Comparison of ENCODE assay signal across 9 cellular contexts in the genomic region with DNA sequence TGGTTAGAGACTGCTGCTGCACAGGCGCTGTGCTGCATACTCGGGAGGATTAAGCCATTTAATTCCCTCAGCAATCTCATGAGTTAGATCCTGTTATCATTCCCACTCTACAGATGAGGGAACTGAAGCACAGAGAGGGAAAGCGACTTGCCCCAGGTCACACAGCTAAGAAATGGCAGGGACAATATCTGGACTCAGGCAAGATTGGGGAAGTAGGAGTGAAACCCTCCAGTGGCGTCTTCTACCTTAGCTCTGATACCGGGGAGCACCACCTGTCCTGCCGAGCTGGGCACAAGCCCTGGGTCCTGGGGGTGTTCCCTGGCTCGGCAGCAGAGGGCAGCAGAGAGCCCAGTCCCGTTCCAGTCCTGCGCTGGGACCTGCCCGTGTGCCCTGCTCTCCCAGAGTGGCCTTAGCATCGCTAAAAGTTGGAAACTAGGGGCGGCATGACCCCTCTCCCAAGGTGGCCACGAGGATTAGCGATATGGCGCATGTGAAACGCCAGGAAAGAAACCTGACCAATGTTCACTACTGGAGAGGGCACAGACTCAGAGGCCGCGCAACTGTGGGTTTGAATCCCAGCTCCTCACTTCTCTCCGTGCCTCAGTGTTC. TPM values are rescaled to one million over a fixed set of nuclear protein-coding genes. Genes with fewer than 3 reads are reported as not detected.
DNase-seq lines count a peak whose midpoint lies in the region; ATAC-seq lines count a peak whose summit lies in the region.
"Had no signal": no experiment of that assay in that cellular context is flagged by ENCODE, and none has a peak within 500 bp of the region (broad histone marks: within the 10 kb centered on the region; RNA-seq: fewer than 3 reads in every experiment).

No MANE protein-coding gene starts in this region.

- peaks cover 0 to 2% (median 0%) of the 10 kb centered on the region in 8 donors for H3K9me3 Mint-ChIP-seq in CD4-positive, alpha-beta memory T cell
- H3K9me3 Mint-ChIP-seq in stimulated activated memory B cell treated with anti-CD40 and anti-IgM and Interleukin-4, amounts not matched to agents 10 μg/mL and 1 μg/mL and 100 μg/mL, for 72 hours: peaks cover 5% of the 10 kb centered on the region

- DNase-seq in CD4-positive, alpha-beta memory T cell: peak; percentile 70 to 79 (median 74)
- DNase-seq in HCEC 1CT (peak; percentile 39), NCI-H69 (lab: John Stamatoyannopoulos, UW) (peak; percentile 65), mucosa of gallbladder (ENCODE audit: low spot score) (peak; percentile 76)
- peak; percentile 90 to 91 for DNase-seq in activated CD4-positive, alpha-beta T cell treated with anti-CD3 and anti-CD28 coated beads, Interleukin-2, amount 50 U/mL, for 48 hours
- DNase-seq in effector CD8-positive, alpha-beta T cell (lab: John Stamatoyannopoulos, UW): peak; percentile 64

- POLR2A ChIA-PET in CD4-positive, alpha-beta memory T cell (lab: Charles Lee; ENCODE audit: partially characterized antibody): interaction anchor here (0.8 to 2.6 kb wide), 6 partner anchors 9 to 119 kb away, joined by 3 to 12 read pairs (median 6); no protein-coding TSS in a partner anchor

- H3K27me3 ChIP-seq in CD4-positive, alpha-beta memory T cell (ENCODE audit: insufficient read depth, low read length): peaks cover 10% of the 10 kb centered on the region

- H3K4me1 Mint-ChIP-seq in CD4-positive, alpha-beta memory T cell: peaks cover 12 to 42% (median 23%) of the 10 kb centered on the region in 4 donors
- peaks cover 41% of the 10 kb centered on the region for H3K4me1 Mint-ChIP-seq in stimulated activated memory B cell treated with anti-CD40 and anti-IgM and Interleukin-4, amounts not matched to agents 10 μg/mL and 1 μg/mL and 100 μg/mL, for 72 hours

- no peak overlapping the region for H3K4me3 ChIP-seq in CD4-positive, alpha-beta memory T cell (ENCODE audit: low read length in 2 of 2)

- H3K36me3 ChIP-seq in CD4-positive, alpha-beta memory T cell (ENCODE audit: insufficient read depth, low read length): no peaks in the 10 kb centered on the region

- intact Hi-C loops in CD4-positive, alpha-beta memory T cell (cut with micrococcal nuclease): loop anchor here (1.0 kb wide), 3 partner anchors 9 to 119 kb away; no protein-coding TSS in a partner anchor

- peak overlapping the region in 2 of 7 donors; percentile 53 to 58 for H3K27ac Mint-ChIP-seq in CD4-positive, alpha-beta memory T cell
- no peak overlapping the region for H3K27ac Mint-ChIP-seq in stimulated activated memory B cell treated with anti-CD40 and anti-IgM and Interleukin-4, amounts not matched to agents 10 μg/mL and 1 μg/mL and 100 μg/mL, for 72 hours

- CTCF ChIA-PET in CD4-positive, alpha-beta memory T cell (lab: Charles Lee; ENCODE audit: partially characterized antibody): interaction anchor here (0.6 to 5.3 kb wide), 28 partner anchors 8 to 504 kb away, joined by 3 to 132 read pairs (median 5); partner anchors contain the start of genes KDELR1, RPL18, RUVBL2 and SPACA4

- H3K27me3 Mint-ChIP-seq in CD4-positive, alpha-beta memory T cell: peaks cover 7 to 17% of the 10 kb centered on the region in 2 donors
- H3K27me3 Mint-ChIP-seq in stimulated activated memory B cell treated with anti-CD40 and anti-IgM and Interleukin-4, amounts not matched to agents 10 μg/mL and 1 μg/mL and 100 μg/mL, for 72 hours: peaks cover 54% of the 10 kb centered on the region

- H3K27ac ChIP-seq in CD4-positive, alpha-beta memory T cell (ENCODE audit: low read depth, low read length): no peak overlapping the region

- peaks cover 40% of the 10 kb centered on the region for H3K4me1 ChIP-seq in CD4-positive, alpha-beta memory T cell (ENCODE audit: insufficient read depth, low read length)

- no peaks in the 10 kb centered on the region for H3K36me3 Mint-ChIP-seq in CD4-positive, alpha-beta memory T cell
- peaks cover 12% of the 10 kb centered on the region for H3K36me3 Mint-ChIP-seq in stimulated activated memory B cell treated with anti-CD40 and anti-IgM and Interleukin-4, amounts not matched to agents 10 μg/mL and 1 μg/mL and 100 μg/mL, for 72 hours

- peak; percentile 76 for ATAC-seq in stimulated activated memory B cell treated with anti-CD40 and anti-IgM and Interleukin-4, amounts not matched to agents 10 μg/mL and 1 μg/mL and 100 μg/mL, for 72 hours
- no peak for ATAC-seq in HG02588 (IDR thresholded peaks at IDR 0.05; ENCODE audit: unreplicated experiment)

- peak overlapping the region in 4 of 8 donors; percentile 20 to 33 (median 25) for H3K4me3 Mint-ChIP-seq in CD4-positive, alpha-beta memory T cell
- H3K4me3 Mint-ChIP-seq in stimulated activated memory B cell treated with anti-CD40 and anti-IgM and Interleukin-4, amounts not matched to agents 10 μg/mL and 1 μg/mL and 100 μg/mL, for 72 hours: no peak overlapping the region

- no peaks in the 10 kb centered on the region for H3K9me3 ChIP-seq in CD4-positive, alpha-beta memory T cell (ENCODE audit: control insufficient read depth in 1 of 2, low read length in 2 of 2)

RNA-seq across cellular contexts. Expression of gene CYTH2, which starts 20.5 kb away (rescaled TPM):
- total RNA-seq in CD4-positive, alpha-beta memory T cell: 10 to 100 TPM; 74.9 to 89.0 TPM
- polyA plus RNA-seq in CD4-positive, alpha-beta memory T cell: 10 to 100 TPM; 30.1 to 31.3 TPM
- 141 TPM for total RNA-seq in mucosa of gallbladder

RNA-seq across cellular contexts. Expression of gene LMTK3, which starts 21.9 kb away (rescaled TPM):
- 10 to 100 TPM; 18.5 to 20.6 TPM for total RNA-seq in CD4-positive, alpha-beta memory T cell
- under 1 TPM in 1 of 2 donors, not detected in 1; 0.17 TPM for polyA plus RNA-seq in CD4-positive, alpha-beta memory T cell
- 21.0 TPM for total RNA-seq in mucosa of gallbladder
- total RNA-seq: subcutaneous adipose tissue had no signal

RNA-seq across cellular contexts. Expression of gene KCNJ14, which starts 34.3 kb away (rescaled TPM):
- 1 to 10 TPM; 2.5 to 3.6 TPM for total RNA-seq in CD4-positive, alpha-beta memory T cell
- polyA plus RNA-seq in CD4-positive, alpha-beta memory T cell: under 1 TPM; 0.18 to 0.22 TPM
- 1.0 TPM for total RNA-seq in mucosa of gallbladder

RNA-seq across cellular contexts. Expression of gene GRWD1, which starts 43.9 kb away (rescaled TPM):
- total RNA-seq in CD4-positive, alpha-beta memory T cell: 10 to 100 TPM; 36.2 to 39.0 TPM
- polyA plus RNA-seq in CD4-positive, alpha-beta memory T cell: 10 to 100 TPM; 44.4 to 52.8 TPM
- total RNA-seq in mucosa of gallbladder: 27.6 TPM

Comparison
In these comparisons a context has a peak if more than half of its experiments do, and no peak if none do; other contexts are left out.
1. DNase-seq: peak in every context shown above with its lines; median percentile 90 in activated CD4-positive, alpha-beta T cell treated with anti-CD3 and anti-CD28 coated beads, Interleukin-2, amount 50 U/mL, for 48 hours; 76 in mucosa of gallbladder; 74 in CD4-positive, alpha-beta memory T cell; 65 in NCI-H69; 64 in effector CD8-positive, alpha-beta T cell; 39 in HCEC 1CT.